Comparison of ENCODE assay signal across 1 cellular context in genomic region chr5:119054082-119054481, GRCh38.
A peak's percentile ranks its signal among the peaks of the same experiment; 100 is the strongest.
TF ChIP-seq lines count a peak whose summit lies in the region.

No MANE protein-coding gene starts in this region.

TF ChIP-seq in H1, 55 proteins besides CTCF, POLR2A, EP300 and RAD21:
- TF ChIP-seq RFX5 (IDR thresholded peaks at IDR 0.05; ENCODE audit: borderline replicate concordance, low read depth, low read length) (no peak), SP4 (IDR thresholded peaks at IDR 0.05; ENCODE audit: low read length) (no peak), NRF1 (IDR thresholded peaks at IDR 0.05; ENCODE audit: low read depth, low read length) (no peak), TEAD4 (IDR thresholded peaks at IDR 0.05; ENCODE audit: low read depth, low read length) (0 out of 2 replicates have a peak, but pooled peaks have one; percentile 20), YY1 (IDR thresholded peaks at IDR 0.05; ENCODE audit: low read depth, low read length) (0 out of 2 replicates have a peak, but pooled peaks have one; percentile 8)
